ENCODE assay signal across 6 cellular contexts in genomic region chr1:248444602-248445001, GRCh38. TPM values are rescaled to one million over a fixed set of nuclear protein-coding genes. Genes with fewer than 3 reads are reported as not detected.
"Had no signal": no experiment of that assay in that cellular context is flagged by ENCODE, and none has a peak within 500 bp of the region (broad histone marks: within the 10 kb centered on the region; RNA-seq: fewer than 3 reads in every experiment).

No MANE protein-coding gene starts in this region.

RNA-seq across cellular contexts. Expression of gene OR2T2, which starts 0.8 kb away (rescaled TPM):
- total RNA-seq: M059J, OCI-LY7, PC-3, Peyer's patch, Right ventricle myocardium superior, SJSA1 had no signal

RNA-seq across cellular contexts. Expression of gene OR2T3, which starts 28.5 kb away (rescaled TPM):
- total RNA-seq: M059J, OCI-LY7, PC-3, Peyer's patch, Right ventricle myocardium superior, SJSA1 had no signal

RNA-seq across cellular contexts. Expression of gene OR2T1, which starts 41.8 kb away (rescaled TPM):
- total RNA-seq: M059J, OCI-LY7, PC-3, Peyer's patch, Right ventricle myocardium superior, SJSA1 had no signal

RNA-seq across cellular contexts. Expression of gene OR2T5, which starts 43.8 kb away (rescaled TPM):
- total RNA-seq: M059J, OCI-LY7, PC-3, Peyer's patch, Right ventricle myocardium superior, SJSA1 had no signal
